1 cellular context compared by ENCODE assay signal in the genomic region with DNA sequence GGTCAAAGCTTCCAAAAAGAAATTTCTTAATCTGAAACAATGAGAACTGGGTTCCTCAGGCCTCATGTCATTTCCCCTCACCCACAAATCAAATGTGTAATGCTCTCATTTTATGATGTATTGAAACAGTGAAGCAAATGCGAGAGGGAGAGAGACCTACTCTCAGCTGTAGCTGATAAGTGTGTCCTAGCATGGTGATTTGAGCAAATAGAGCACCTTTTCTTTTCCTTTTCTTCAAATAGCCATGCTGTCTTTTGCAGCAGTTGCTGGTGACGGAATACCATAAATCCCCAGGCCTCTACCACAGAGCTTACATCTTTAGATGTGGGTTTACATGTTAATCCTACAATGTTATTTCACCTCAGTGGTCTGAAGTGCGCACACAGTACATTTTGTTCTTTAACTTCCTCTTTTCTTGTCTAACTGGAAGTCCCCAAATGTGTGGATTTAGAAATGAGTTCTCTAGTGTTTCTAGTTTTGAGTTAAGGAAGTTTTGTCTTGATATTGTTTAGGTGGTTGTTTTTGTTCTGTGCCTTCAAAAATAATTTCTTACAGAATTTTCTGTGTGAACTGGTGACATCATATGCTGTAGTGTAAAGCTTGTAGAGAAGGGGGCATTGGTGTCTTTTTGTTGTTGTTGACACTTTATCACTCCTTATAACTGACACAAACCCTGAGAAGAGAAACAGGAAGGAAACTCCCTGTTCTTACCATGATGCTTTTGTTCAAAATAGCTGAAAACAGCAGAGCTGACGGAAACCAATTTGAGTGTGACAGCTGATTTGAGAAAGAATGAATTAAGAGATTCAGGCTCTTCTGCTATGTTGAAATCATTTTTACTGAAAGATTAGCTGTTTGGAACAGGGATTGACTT.
TF ChIP-seq lines count a peak whose summit lies in the region.

No MANE protein-coding gene starts in this region.

TF ChIP-seq in GM23338, 12 proteins besides CTCF, POLR2A, EP300 and RAD21 (continued from another document):
- TF ChIP-seq ZNF114 (CRISPR knock-in tag; IDR thresholded peaks at IDR 0.05) (no peak), POLR2AphosphoS5 (IDR thresholded peaks at IDR 0.05; ENCODE audit: low read depth) (no peak), EZH2phosphoT487 (IDR thresholded peaks at IDR 0.05; ENCODE audit: unreplicated experiment) (no peak), JUNB (IDR thresholded peaks at IDR 0.05; ENCODE audit: unreplicated experiment) (no peak)
